ENCODE assay signal across 8 cellular contexts in the genomic region with DNA sequence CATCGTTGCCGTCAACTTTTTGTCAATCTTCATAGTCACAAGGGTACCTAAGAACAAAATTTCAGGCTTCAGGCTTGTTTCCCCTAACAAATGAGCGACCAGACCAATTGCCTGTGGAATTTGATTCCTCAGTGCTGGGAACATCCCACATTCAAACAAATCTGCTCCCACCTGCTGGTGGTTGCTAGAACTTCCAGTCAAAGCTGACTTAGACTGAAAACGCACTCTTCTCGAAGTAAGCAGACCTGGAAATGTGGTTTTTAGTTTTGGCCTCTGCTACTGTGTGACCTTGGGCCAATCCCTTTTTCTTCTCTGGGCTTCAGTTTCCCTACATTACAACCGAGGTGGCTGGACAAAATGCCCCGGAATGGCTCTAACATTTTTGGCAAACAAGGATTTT. TPM values are rescaled to one million over a fixed set of nuclear protein-coding genes. Genes with fewer than 3 reads are reported as not detected.
DNase-seq lines count a peak whose midpoint lies in the region; ATAC-seq lines count a peak whose summit lies in the region.

No MANE protein-coding gene starts in this region.

- intact Hi-C loops in posterior vena cava (cut with DNase I) = no loop called here

- DNase-seq in COR-L47 (lab: John Stamatoyannopoulos, UW) (peak; percentile 33), NCI-H2227 (lab: John Stamatoyannopoulos, UW; ENCODE audit: unreplicated experiment) (peak; percentile 77), brain pericyte (ENCODE audit: low read depth, low spot score) (peak; percentile 32), lung microvascular endothelial cell (ENCODE audit: low read depth in 2 of 2) (peak; percentile 64 to 79), posterior vena cava (ENCODE audit: low spot score) (no peak)
- no peak for DNase-seq in activated CD4-positive, alpha-beta T cell treated with anti-CD3 and anti-CD28 coated beads for 1 hour

- ATAC-seq in GM19395 (IDR thresholded peaks at IDR 0.05; ENCODE audit: unreplicated experiment) (peak; percentile 75), GM21447 (IDR thresholded peaks at IDR 0.05; ENCODE audit: unreplicated experiment) (no peak)

RNA-seq across cellular contexts. Expression of a gene that starts 1.8 kb away (rescaled TPM):
- total RNA-seq in lung microvascular endothelial cell (not detected in 2 replicates), posterior vena cava (not detected)

Comparison
In these comparisons a context has a peak if more than half of its experiments do, and no peak if none do; other contexts are left out.
1. DNase-seq: peak in COR-L47 (single experiment), NCI-H2227 (single experiment), brain pericyte (single experiment) and lung microvascular endothelial cell (2 of 2); none in activated CD4-positive, alpha-beta T cell treated with anti-CD3 and anti-CD28 coated beads for 1 hour (single experiment) and posterior vena cava (single experiment).